In genomic region chrX:1528186-1528883, GRCh38 we compare ENCODE assay signal across 1 cellular context.
TF ChIP-seq lines count a peak whose summit lies in the region.

No MANE protein-coding gene starts in this region.

TF ChIP-seq in H1, 55 proteins besides CTCF, POLR2A, EP300 and RAD21:
- no peak for TF ChIP-seq TAF7 (optimal IDR thresholded peaks at IDR 0.05; ENCODE audit: borderline replicate concordance, low read depth, low read length)
- TF ChIP-seq SP2 (IDR thresholded peaks at IDR 0.05; ENCODE audit: low read length): no peak
- TF ChIP-seq KDM5A (IDR thresholded peaks at IDR 0.05; ENCODE audit: low read length): no peak
- no peak for TF ChIP-seq POU5F1 (IDR thresholded peaks at IDR 0.05; ENCODE audit: low read depth, low read length)
- TF ChIP-seq CTBP2 (IDR thresholded peaks at IDR 0.05; ENCODE audit: borderline replicate concordance, insufficient read depth, insufficient read length, low read length): no peak
- TF ChIP-seq KDM1A (IDR thresholded peaks at IDR 0.05; ENCODE audit: borderline replicate concordance, low read length): no peak
- TF ChIP-seq YY1 (IDR thresholded peaks at IDR 0.05; ENCODE audit: low read depth, low read length): no peak
- TF ChIP-seq E2F6 (IDR thresholded peaks at IDR 0.05): no peak
